In genomic region chr11:102269927-102270326, GRCh38 we compare ENCODE assay signal across 1 cellular context.
TF ChIP-seq lines count a peak whose summit lies in the region.

No MANE protein-coding gene starts in this region.

TF ChIP-seq in GM23338, 12 proteins besides CTCF, POLR2A, EP300 and RAD21 (continued from another document):
- TF ChIP-seq, protein P1, sequence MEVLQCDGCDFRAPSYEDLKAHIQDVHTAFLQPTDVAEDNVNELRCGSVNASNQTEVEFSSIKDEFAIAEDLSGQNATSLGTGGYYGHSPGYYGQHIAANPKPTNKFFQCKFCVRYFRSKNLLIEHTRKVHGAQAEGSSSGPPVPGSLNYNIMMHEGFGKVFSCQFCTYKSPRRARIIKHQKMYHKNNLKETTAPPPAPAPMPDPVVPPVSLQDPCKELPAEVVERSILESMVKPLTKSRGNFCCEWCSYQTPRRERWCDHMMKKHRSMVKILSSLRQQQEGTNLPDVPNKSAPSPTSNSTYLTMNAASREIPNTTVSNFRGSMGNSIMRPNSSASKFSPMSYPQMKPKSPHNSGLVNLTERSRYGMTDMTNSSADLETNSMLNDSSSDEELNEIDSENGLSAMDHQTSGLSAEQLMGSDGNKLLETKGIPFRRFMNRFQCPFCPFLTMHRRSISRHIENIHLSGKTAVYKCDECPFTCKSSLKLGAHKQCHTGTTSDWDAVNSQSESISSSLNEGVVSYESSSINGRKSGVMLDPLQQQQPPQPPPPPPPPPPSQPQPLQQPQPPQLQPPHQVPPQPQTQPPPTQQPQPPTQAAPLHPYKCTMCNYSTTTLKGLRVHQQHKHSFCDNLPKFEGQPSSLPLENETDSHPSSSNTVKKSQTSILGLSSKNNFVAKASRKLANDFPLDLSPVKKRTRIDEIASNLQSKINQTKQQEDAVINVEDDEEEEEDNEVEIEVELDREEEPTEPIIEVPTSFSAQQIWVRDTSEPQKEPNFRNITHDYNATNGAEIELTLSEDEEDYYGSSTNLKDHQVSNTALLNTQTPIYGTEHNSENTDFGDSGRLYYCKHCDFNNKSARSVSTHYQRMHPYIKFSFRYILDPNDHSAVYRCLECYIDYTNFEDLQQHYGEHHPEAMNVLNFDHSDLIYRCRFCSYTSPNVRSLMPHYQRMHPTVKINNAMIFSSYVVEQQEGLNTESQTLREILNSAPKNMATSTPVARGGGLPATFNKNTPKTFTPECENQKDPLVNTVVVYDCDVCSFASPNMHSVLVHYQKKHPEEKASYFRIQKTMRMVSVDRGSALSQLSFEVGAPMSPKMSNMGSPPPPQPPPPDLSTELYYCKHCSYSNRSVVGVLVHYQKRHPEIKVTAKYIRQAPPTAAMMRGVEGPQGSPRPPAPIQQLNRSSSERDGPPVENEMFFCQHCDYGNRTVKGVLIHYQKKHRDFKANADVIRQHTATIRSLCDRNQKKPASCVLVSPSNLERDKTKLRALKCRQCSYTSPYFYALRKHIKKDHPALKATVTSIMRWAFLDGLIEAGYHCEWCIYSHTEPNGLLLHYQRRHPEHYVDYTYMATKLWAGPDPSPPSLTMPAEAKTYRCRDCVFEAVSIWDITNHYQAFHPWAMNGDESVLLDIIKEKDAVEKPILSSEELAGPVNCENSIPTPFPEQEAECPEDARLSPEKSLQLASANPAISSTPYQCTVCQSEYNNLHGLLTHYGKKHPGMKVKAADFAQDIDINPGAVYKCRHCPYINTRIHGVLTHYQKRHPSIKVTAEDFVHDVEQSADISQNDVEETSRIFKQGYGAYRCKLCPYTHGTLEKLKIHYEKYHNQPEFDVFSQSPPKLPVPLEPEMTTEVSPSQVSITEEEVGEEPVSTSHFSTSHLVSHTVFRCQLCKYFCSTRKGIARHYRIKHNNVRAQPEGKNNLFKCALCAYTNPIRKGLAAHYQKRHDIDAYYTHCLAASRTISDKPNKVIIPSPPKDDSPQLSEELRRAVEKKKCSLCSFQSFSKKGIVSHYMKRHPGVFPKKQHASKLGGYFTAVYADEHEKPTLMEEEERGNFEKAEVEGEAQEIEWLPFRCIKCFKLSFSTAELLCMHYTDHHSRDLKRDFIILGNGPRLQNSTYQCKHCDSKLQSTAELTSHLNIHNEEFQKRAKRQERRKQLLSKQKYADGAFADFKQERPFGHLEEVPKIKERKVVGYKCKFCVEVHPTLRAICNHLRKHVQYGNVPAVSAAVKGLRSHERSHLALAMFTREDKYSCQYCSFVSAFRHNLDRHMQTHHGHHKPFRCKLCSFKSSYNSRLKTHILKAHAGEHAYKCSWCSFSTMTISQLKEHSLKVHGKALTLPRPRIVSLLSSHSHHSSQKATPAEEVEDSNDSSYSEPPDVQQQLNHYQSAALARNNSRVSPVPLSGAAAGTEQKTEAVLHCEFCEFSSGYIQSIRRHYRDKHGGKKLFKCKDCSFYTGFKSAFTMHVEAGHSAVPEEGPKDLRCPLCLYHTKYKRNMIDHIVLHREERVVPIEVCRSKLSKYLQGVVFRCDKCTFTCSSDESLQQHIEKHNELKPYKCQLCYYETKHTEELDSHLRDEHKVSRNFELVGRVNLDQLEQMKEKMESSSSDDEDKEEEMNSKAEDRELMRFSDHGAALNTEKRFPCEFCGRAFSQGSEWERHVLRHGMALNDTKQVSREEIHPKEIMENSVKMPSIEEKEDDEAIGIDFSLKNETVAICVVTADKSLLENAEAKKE (CRISPR knock-in tag; IDR thresholded peaks at IDR 0.05): no peak
- TF ChIP-seq ZNF331 (CRISPR knock-in tag; IDR thresholded peaks at IDR 0.05; ENCODE audit: low read depth) (no peak), EZH2 (IDR thresholded peaks at IDR 0.05; ENCODE audit: low read depth, unreplicated experiment) (no peak), EZH2phosphoT487 (IDR thresholded peaks at IDR 0.05; ENCODE audit: unreplicated experiment) (no peak), STAT1 (IDR thresholded peaks at IDR 0.05; ENCODE audit: unreplicated experiment) (no peak)
